In genomic region chr3:151918253-151919029, GRCh38 we compare ENCODE assay signal across 10 cellular contexts. TPM values are rescaled to one million over a fixed set of nuclear protein-coding genes. Genes with fewer than 3 reads are reported as not detected.
A peak's percentile ranks its signal among the peaks of the same experiment; 100 is the strongest.
DNase-seq lines count a peak whose midpoint lies in the region; ATAC-seq, FAIRE-seq and TF ChIP-seq lines count a peak whose summit lies in the region.
"Had no signal": no experiment of that assay in that cellular context is flagged by ENCODE, and none has a peak within 500 bp of the region (broad histone marks: within the 10 kb centered on the region; RNA-seq: fewer than 3 reads in every experiment).

No MANE protein-coding gene starts in this region.

- H3K27me3 Mint-ChIP-seq in astrocyte (ENCODE audit: low read depth, unreplicated experiment) (no peaks in the 10 kb centered on the region), immature natural killer cell (ENCODE audit: low read depth in 3 of 3) (no peaks in the 10 kb centered on the region)
- H3K27me3 Mint-ChIP-seq: activated naive CD8-positive, alpha-beta T cell; CD8-positive, alpha-beta memory T cell had no signal

- H3K27ac ChIP-seq in astrocyte (ENCODE audit: low read depth, low read length) (no peak overlapping the region), thoracic aorta (peak overlapping the region in 1 of 2 donors; percentile 47)

- peak; percentile 98 for FAIRE-seq in astrocyte (lab: Jason Lieb, UNC)

- H3K9me3 ChIP-seq in astrocyte (ENCODE audit: insufficient read depth, low read depth, low read length) (no peaks in the 10 kb centered on the region), thoracic aorta (no peaks in the 10 kb centered on the region)

- no peak overlapping the region for H3K9ac ChIP-seq in astrocyte (ENCODE audit: low read length)

- H3K79me2 ChIP-seq in astrocyte (ENCODE audit: insufficient read depth, low read length), result no peaks in the 10 kb centered on the region

- TF ChIP-seq CTCF in astrocyte (IDR thresholded peaks at IDR 0.05; ENCODE audit: insufficient read depth, low read depth, low read length) (peak; percentile 72), thoracic aorta (IDR thresholded peaks at IDR 0.05) (peak; percentile 57)

- no peak overlapping the region for H3K27ac Mint-ChIP-seq in astrocyte (ENCODE audit: unreplicated experiment)
- H3K27ac Mint-ChIP-seq in immature natural killer cell, result no peak overlapping the region
- H3K27ac Mint-ChIP-seq: activated naive CD8-positive, alpha-beta T cell had no signal

- ATAC-seq in HG02798 (IDR thresholded peaks at IDR 0.05; ENCODE audit: poor library complexity, unreplicated experiment), result peak; percentile 65
- peak; percentile 39 for ATAC-seq in thoracic aorta (ENCODE audit: insufficient number of reproducible peaks, low FRiP score, low read depth)

- H2AFZ ChIP-seq in astrocyte (ENCODE audit: low read depth, low read length), result no peak overlapping the region

- H3K36me3 Mint-ChIP-seq in astrocyte (ENCODE audit: low read depth, unreplicated experiment), result no peaks in the 10 kb centered on the region
- no peaks in the 10 kb centered on the region for H3K36me3 Mint-ChIP-seq in immature natural killer cell
- H3K36me3 Mint-ChIP-seq: activated naive CD8-positive, alpha-beta T cell; CD8-positive, alpha-beta memory T cell had no signal

- H3K4me1 Mint-ChIP-seq in astrocyte (ENCODE audit: low read depth, unreplicated experiment), result peaks cover 1% of the 10 kb centered on the region
- no peaks in the 10 kb centered on the region for H3K4me1 Mint-ChIP-seq in immature natural killer cell
- H3K4me1 Mint-ChIP-seq: CD8-positive, alpha-beta memory T cell had no signal

- H3K27me3 ChIP-seq in astrocyte (ENCODE audit: insufficient read depth, low read length) (no peaks in the 10 kb centered on the region), thoracic aorta (replicated peaks; ENCODE audit: insufficient read depth) (no peaks in the 10 kb centered on the region)

- H3K4me1 ChIP-seq in astrocyte (ENCODE audit: insufficient read depth, low read length), result no peaks in the 10 kb centered on the region
- H3K4me1 ChIP-seq in thoracic aorta (ENCODE audit: control insufficient read depth in 1 of 2, low read depth in 2 of 2), result no peaks in the 10 kb centered on the region

- no peaks in the 10 kb centered on the region for H4K20me1 ChIP-seq in astrocyte (ENCODE audit: insufficient read depth, low read length)

- H3K4me3 Mint-ChIP-seq in astrocyte (ENCODE audit: unreplicated experiment) (no peak overlapping the region), immature natural killer cell (no peak overlapping the region)
- H3K4me3 Mint-ChIP-seq: activated naive CD8-positive, alpha-beta T cell; CD8-positive, alpha-beta memory T cell had no signal

- DNase-seq in NCI-H345 (lab: John Stamatoyannopoulos, UW) (peak; percentile 2), NCI-H345 treated with DMSO at 0.1 percent for 48 hours (lab: John Stamatoyannopoulos, UW; ENCODE audit: unreplicated experiment) (no peak), NCI-H2227 (lab: John Stamatoyannopoulos, UW; ENCODE audit: unreplicated experiment) (peak; percentile 23), astrocyte (ENCODE audit: low read depth) (peak; percentile 52), immature natural killer cell (peak; percentile 6 to 42 (median 40)), thoracic aorta (ENCODE audit: low spot score) (no peak), GOT3 (lab: John Stamatoyannopoulos, UW) (no peak)

- no peaks in the 10 kb centered on the region for H3K36me3 ChIP-seq in astrocyte (ENCODE audit: insufficient read depth, low read length)
- H3K36me3 ChIP-seq in thoracic aorta, result no peaks in the 10 kb centered on the region

- no peak overlapping the region for H3K4me2 ChIP-seq in astrocyte (ENCODE audit: low read length)

- peaks cover 5% of the 10 kb centered on the region for H3K9me3 Mint-ChIP-seq in astrocyte (ENCODE audit: unreplicated experiment)
- no peaks in the 10 kb centered on the region for H3K9me3 Mint-ChIP-seq in immature natural killer cell
- H3K9me3 Mint-ChIP-seq: CD8-positive, alpha-beta memory T cell had no signal

- no peak overlapping the region for H3K4me3 ChIP-seq in astrocyte (ENCODE audit: insufficient read depth, low read depth, low read length)
- H3K4me3 ChIP-seq in thoracic aorta, result no peak overlapping the region

RNA-seq across cellular contexts. Expression of gene SUCNR1, which starts 45.0 kb away (rescaled TPM):
- total RNA-seq in astrocyte (0.17 TPM in 1 of 2 replicates, not detected in the other), thoracic aorta (10 to 100 TPM in 1 of 2 donors, 1 to 10 TPM in 1; 3.2 to 10.7 TPM)
- polyA plus RNA-seq in immature natural killer cell, result under 1 TPM in 2 of 3 donors, not detected in 1; 0.06 to 0.12 TPM
- total RNA-seq: CD8-positive, alpha-beta memory T cell had no signal
- polyA plus RNA-seq: CD8-positive, alpha-beta memory T cell had no signal

Comparison
In these comparisons a context has a peak if more than half of its experiments do, and no peak if none do; other contexts are left out.
1. DNase-seq: peak in NCI-H345 (single experiment), NCI-H2227 (single experiment), astrocyte (single experiment) and immature natural killer cell (3 of 3); none in NCI-H345 treated with DMSO at 0.1 percent for 48 hours (single experiment), thoracic aorta (single experiment) and GOT3 (single experiment).